ENCODE assay signal across 20 cellular contexts in genomic region chr3:182912476-182912875, GRCh38.
DNase-seq lines count a peak whose midpoint lies in the region; ATAC-seq and TF ChIP-seq lines count a peak whose summit lies in the region.
"Had no signal": no experiment of that assay in that cellular context is flagged by ENCODE, and none has a peak within 500 bp of the region (broad histone marks: within the 10 kb centered on the region; RNA-seq: fewer than 3 reads in every experiment).

No MANE protein-coding gene starts in this region.

- no peaks in the 10 kb centered on the region for H3K27me3 ChIP-seq in CD8-positive, alpha-beta memory T cell (ENCODE audit: insufficient read depth, low read length, poor library complexity, severe bottlenecking)
- H3K27me3 ChIP-seq in RWPE2 (ENCODE audit: insufficient read depth, poor library complexity, severe bottlenecking) = no peaks in the 10 kb centered on the region
- no peaks in the 10 kb centered on the region for H3K27me3 ChIP-seq in PC-3 (ENCODE audit: low read length)

- TF ChIP-seq CTCF in RWPE2 (IDR thresholded peaks at IDR 0.05; ENCODE audit: poor library complexity, severe bottlenecking) = no peak
- TF ChIP-seq CTCF in endothelial cell (IDR thresholded peaks at IDR 0.05; ENCODE audit: unreplicated experiment) = no peak
- TF ChIP-seq CTCF in PC-3 (conservative IDR thresholded peaks at IDR 0.05; ENCODE audit: low read depth, low read length) = no peak

- no peak overlapping the region for H3K9ac ChIP-seq in PC-3 (ENCODE audit: low read length)

- H3K4me2 ChIP-seq in PC-3 (ENCODE audit: low read length) = no peak overlapping the region
- H3K4me2 ChIP-seq: GM23338 had no signal

- H3K4me1 Mint-ChIP-seq in CD8-positive, alpha-beta memory T cell = peaks cover 52 to 65% (median 60%) of the 10 kb centered on the region in 3 donors
- H3K4me1 Mint-ChIP-seq in endothelial cell (ENCODE audit: unreplicated experiment) = no peaks in the 10 kb centered on the region
- H3K4me1 Mint-ChIP-seq in natural killer cell treated with Interleukin-12 subunit alpha and Interleukin-12 subunit beta and Interleukin-15 and Interleukin-18, amount 100 ng/mL, for 72 hours (ENCODE audit: low read depth in 2 of 2) = peaks cover 38 to 55% of the 10 kb centered on the region in 2 donors

- H4K20me1 ChIP-seq in PC-3 (ENCODE audit: low read length) = no peaks in the 10 kb centered on the region

- no peak overlapping the region for H3K4me3 ChIP-seq in CD8-positive, alpha-beta memory T cell (ENCODE audit: low read length)
- H3K4me3 ChIP-seq in RWPE2 (ENCODE audit: severe bottlenecking) (no peak overlapping the region), PC-3 (ENCODE audit: low read length) (no peak overlapping the region)
- H3K4me3 ChIP-seq: GM23338, mucosa of descending colon had no signal

- H3K79me2 ChIP-seq in PC-3 (ENCODE audit: low read length) = no peaks in the 10 kb centered on the region

- peaks cover 0 to 27% (median 2%) of the 10 kb centered on the region in 3 donors for H3K36me3 Mint-ChIP-seq in CD8-positive, alpha-beta memory T cell
- H3K36me3 Mint-ChIP-seq in endothelial cell (ENCODE audit: low read depth, unreplicated experiment) = no peaks in the 10 kb centered on the region
- peaks cover 7% of the 10 kb centered on the region for H3K36me3 Mint-ChIP-seq in natural killer cell treated with Interleukin-12 subunit alpha and Interleukin-12 subunit beta and Interleukin-15 and Interleukin-18, amount 100 ng/mL, for 72 hours

- H3K9me3 ChIP-seq in CD8-positive, alpha-beta memory T cell (ENCODE audit: low read length) = no peaks in the 10 kb centered on the region
- H3K9me3 ChIP-seq in RWPE2 (ENCODE audit: severe bottlenecking) (no peaks in the 10 kb centered on the region), PC-3 (ENCODE audit: low read length) (no peaks in the 10 kb centered on the region)
- H3K9me3 ChIP-seq: mucosa of descending colon had no signal

- ATAC-seq in RWPE2 (ENCODE audit: low read depth) (no peak), GM18868 (IDR thresholded peaks at IDR 0.05; ENCODE audit: unreplicated experiment) (no peak), PC-3 (no peak)
- ATAC-seq in natural killer cell treated with Interleukin-12 subunit alpha and Interleukin-12 subunit beta and Interleukin-15 and Interleukin-18, amount 100 ng/mL, for 72 hours = no peak
- ATAC-seq: mucosa of descending colon, sciatic nerve had no signal

- no peaks in the 10 kb centered on the region for H3K9me2 ChIP-seq in PC-3 (replicated peaks; ENCODE audit: low read length)

- no peak overlapping the region for H2AFZ ChIP-seq in PC-3 (ENCODE audit: low read length)
- H2AFZ ChIP-seq: GM23338 had no signal

- peak overlapping the region in 7 of 8 donors; percentile 39 to 95 (median 70) for H3K27ac Mint-ChIP-seq in CD8-positive, alpha-beta memory T cell
- peak overlapping the region; percentile 6 for H3K27ac Mint-ChIP-seq in endothelial cell (ENCODE audit: unreplicated experiment)
- H3K27ac Mint-ChIP-seq in natural killer cell treated with Interleukin-12 subunit alpha and Interleukin-12 subunit beta and Interleukin-15 and Interleukin-18, amount 100 ng/mL, for 72 hours = peak overlapping the region; percentile 69 to 72

- H3K36me3 ChIP-seq in CD8-positive, alpha-beta memory T cell (ENCODE audit: insufficient read depth, low read length) = no peaks in the 10 kb centered on the region
- H3K36me3 ChIP-seq in RWPE2 (ENCODE audit: low read depth) = peaks cover 23% of the 10 kb centered on the region
- H3K36me3 ChIP-seq in PC-3 (ENCODE audit: low read depth, low read length) = no peaks in the 10 kb centered on the region

- no peak overlapping the region for H3K4me3 Mint-ChIP-seq in CD8-positive, alpha-beta memory T cell
- no peak overlapping the region for H3K4me3 Mint-ChIP-seq in endothelial cell (ENCODE audit: unreplicated experiment)
- no peak overlapping the region for H3K4me3 Mint-ChIP-seq in natural killer cell treated with Interleukin-12 subunit alpha and Interleukin-12 subunit beta and Interleukin-15 and Interleukin-18, amount 100 ng/mL, for 72 hours
- H3K4me3 Mint-ChIP-seq: activated T-cell treated with anti-CD3 and anti-CD28 coated beads, Interleukin-2, amount 50 U/mL, for 4 hours; GM23338 had no signal

- no peaks in the 10 kb centered on the region for H3F3A ChIP-seq in PC-3 (ENCODE audit: low read length, unreplicated experiment)

- no peaks in the 10 kb centered on the region for H3K27me3 Mint-ChIP-seq in CD8-positive, alpha-beta memory T cell
- H3K27me3 Mint-ChIP-seq in endothelial cell (ENCODE audit: unreplicated experiment) = no peaks in the 10 kb centered on the region
- H3K27me3 Mint-ChIP-seq in natural killer cell treated with Interleukin-12 subunit alpha and Interleukin-12 subunit beta and Interleukin-15 and Interleukin-18, amount 100 ng/mL, for 72 hours = no peaks in the 10 kb centered on the region

- POLR2A ChIA-PET in CD8-positive, alpha-beta memory T cell (lab: Charles Lee) = interaction anchor here (0.5 to 1.2 kb wide), 2 partner anchors 120 to 184 kb away, joined by 4 read pairs; partner anchors contain the start of gene ATP11B
- POLR2A ChIA-PET in PC-3 (lab: Charles Lee; ENCODE audit: unreplicated experiment) = no interaction called here

- no peak overlapping the region for H3K27ac ChIP-seq in CD8-positive, alpha-beta memory T cell (ENCODE audit: low read depth, low read length)
- peak overlapping the region; percentile 40 for H3K27ac ChIP-seq in RWPE2 (ENCODE audit: poor library complexity, severe bottlenecking)
- H3K27ac ChIP-seq in PC-3 (ENCODE audit: low read length) = no peak overlapping the region
- H3K27ac ChIP-seq: epithelial cell of prostate had no signal

- BruUV-seq in PC-3 (replicated peaks; lab: Mats Ljungman, UMichigan) = no TSS peak

- H3K9me3 Mint-ChIP-seq in CD8-positive, alpha-beta memory T cell = no peaks in the 10 kb centered on the region
- no peaks in the 10 kb centered on the region for H3K9me3 Mint-ChIP-seq in endothelial cell (ENCODE audit: unreplicated experiment)
- H3K9me3 Mint-ChIP-seq in natural killer cell treated with Interleukin-12 subunit alpha and Interleukin-12 subunit beta and Interleukin-15 and Interleukin-18, amount 100 ng/mL, for 72 hours = no peaks in the 10 kb centered on the region
- H3K9me3 Mint-ChIP-seq: activated T-cell treated with anti-CD3 and anti-CD28 coated beads, Interleukin-2, amount 50 U/mL, for 4 hours; GM23338 had no signal

- CTCF ChIA-PET in CD8-positive, alpha-beta memory T cell (lab: Charles Lee) = no interaction called here
- CTCF ChIA-PET in PC-3 (lab: Charles Lee) = no interaction called here

- intact Hi-C loops in PC-3 (cut with micrococcal nuclease) = no loop called here

- no peak for DNase-seq in CD8-positive, alpha-beta memory T cell
- DNase-seq in RWPE2 (ENCODE audit: low spot score) (no peak), endothelial cell (ENCODE audit: low spot score) (no peak), dedifferentiated amniotic fluid mesenchymal stem cell (ENCODE audit: extremely low spot score) (no peak), PC-3 (no peak)
- no peak for DNase-seq in natural killer cell treated with Interleukin-12 subunit alpha and Interleukin-12 subunit beta and Interleukin-15 and Interleukin-18, amount 100 ng/mL, for 72 hours (ENCODE audit: low spot score)
- DNase-seq: activated CD4-positive, alpha-beta T cell treated with anti-CD3 and anti-CD28 coated beads, Interleukin-2, amount 50 U/mL, for 48 hours; activated T-cell treated with anti-CD3 and anti-CD28 coated beads, Interleukin-2, amount 50 U/mL, for 4 hours; dermis blood vessel endothelial cell; foreskin melanocyte; mucosa of descending colon; NCI-H1092 treated with DMSO at 0.1 percent for 48 hours; NCI-H2107; NCI-H510A; stimulated activated naive CD4-positive, alpha-beta T cell treated with Interleukin-2 at 50 U/mL for 16 hours; trophoblast cell had no signal

- H3K4me1 ChIP-seq in CD8-positive, alpha-beta memory T cell (ENCODE audit: insufficient read depth, low read length) = peaks cover 46% of the 10 kb centered on the region
- H3K4me1 ChIP-seq in RWPE2 (ENCODE audit: insufficient read depth, poor library complexity, severe bottlenecking) = peaks cover 12% of the 10 kb centered on the region
- H3K4me1 ChIP-seq in PC-3 (ENCODE audit: insufficient read depth, low read length) = 0 out of 2 replicates have a peak, but pooled peaks cover 3% of the 10 kb centered on the region

Comparison
In these comparisons a context has a peak if more than half of its experiments do, and no peak if none do; other contexts are left out.
1. H3K27ac Mint-ChIP-seq: peak in every context shown above with its lines; median percentile 70 in natural killer cell treated with Interleukin-12 subunit alpha and Interleukin-12 subunit beta and Interleukin-15 and Interleukin-18, amount 100 ng/mL, for 72 hours; 70 in CD8-positive, alpha-beta memory T cell; 6 in endothelial cell.